ENCODE assay signal across 17 cellular contexts in the genomic region with DNA sequence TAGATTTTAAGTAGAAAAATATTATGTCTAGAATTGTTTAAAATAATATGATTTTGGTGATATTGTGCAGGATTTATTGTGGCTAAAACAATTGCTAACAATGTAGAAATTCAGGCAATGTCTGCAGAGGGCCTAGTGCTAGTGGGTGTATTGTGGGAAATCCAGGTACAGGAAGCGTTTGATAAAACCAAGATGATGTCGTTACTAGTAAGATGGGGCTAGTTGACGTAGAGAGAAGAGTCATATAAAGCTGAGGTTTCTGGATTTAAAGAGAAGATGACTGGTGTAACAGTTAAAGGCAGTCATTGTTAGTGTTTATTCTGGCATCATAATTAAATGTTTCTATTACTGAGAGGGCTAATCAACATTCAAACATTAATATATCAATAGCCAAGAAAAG. TPM values are rescaled to one million over a fixed set of nuclear protein-coding genes. Genes with fewer than 3 reads are reported as not detected.
DNase-seq lines count a peak whose midpoint lies in the region; ATAC-seq and TF ChIP-seq lines count a peak whose summit lies in the region.
"Had no signal": no experiment of that assay in that cellular context is flagged by ENCODE, and none has a peak within 500 bp of the region (broad histone marks: within the 10 kb centered on the region; RNA-seq: fewer than 3 reads in every experiment).

No MANE protein-coding gene starts in this region.

- no peak for DNase-seq in CD4-positive, alpha-beta T cell
- DNase-seq in HCEC 1CT, result peak; percentile 59
- no peak for DNase-seq in adipocyte (ENCODE audit: low read depth)
- DNase-seq in foreskin keratinocyte, result peak in 1 of 2 donors; percentile 55
- no peak for DNase-seq in NCI-H1436 treated with DMSO at 0.1 percent for 48 hours (lab: John Stamatoyannopoulos, UW)
- no peak for DNase-seq in dorsolateral prefrontal cortex
- DNase-seq: BE2C, erythroblast, H9, hippocampal formation, Karpas-422, NCI-H146, NCI-H524, T-helper 1 cell had no signal

- ATAC-seq in CD4-positive, alpha-beta T cell (ENCODE audit: poor library complexity), result peak; percentile 96
- ATAC-seq in foreskin keratinocyte (peak; percentile 34), HG02884 (IDR thresholded peaks at IDR 0.05; ENCODE audit: unreplicated experiment) (no peak)
- ATAC-seq: left lobe of liver had no signal

- no peaks in the 10 kb centered on the region for H3K9me3 ChIP-seq in CD4-positive, alpha-beta T cell (ENCODE audit: control insufficient read depth, low read length)
- H3K9me3 ChIP-seq in adipocyte (ENCODE audit: control insufficient read depth, low read length), result no peaks in the 10 kb centered on the region
- H3K9me3 ChIP-seq: BE2C had no signal

- H3K36me3 Mint-ChIP-seq in CD4-positive, alpha-beta T cell (ENCODE audit: low read depth), result no peaks in the 10 kb centered on the region

- H3K27me3 Mint-ChIP-seq in CD4-positive, alpha-beta T cell, result no peaks in the 10 kb centered on the region

- peaks cover 50% of the 10 kb centered on the region for H3K4me1 Mint-ChIP-seq in CD4-positive, alpha-beta T cell (ENCODE audit: low read depth)

- H3K36me3 ChIP-seq in adipocyte (ENCODE audit: control insufficient read depth, insufficient read depth, low read length, severe bottlenecking), result no peaks in the 10 kb centered on the region
- H3K36me3 ChIP-seq: BE2C had no signal

- POLR2A ChIA-PET in CD4-positive, alpha-beta T cell (lab: Charles Lee), result interaction anchor here (0.6 kb wide), 1 partner anchor 32 kb away, joined by 3 read pairs; no protein-coding TSS in a partner anchor

- peak overlapping the region; percentile 8 for H3K27ac Mint-ChIP-seq in CD4-positive, alpha-beta T cell

- intact Hi-C loops in CD4-positive, alpha-beta T cell (cut with DNase I, micrococcal nuclease), result loop anchor here in 1 of 2 experiments (1.0 kb wide), 2 partner anchors 18 to 43 kb away; partner anchors contain the start of gene ADK
- intact Hi-C loops in dorsolateral prefrontal cortex (cut with DNase I), result no loop called here

- H3K4me1 ChIP-seq in adipocyte (ENCODE audit: control insufficient read depth, insufficient read depth, low read length) (peaks cover 83% of the 10 kb centered on the region), foreskin keratinocyte (peaks cover 48% of the 10 kb centered on the region)
- H3K4me1 ChIP-seq: BE2C had no signal

- TF ChIP-seq CTCF in CD4-positive, alpha-beta T cell (IDR thresholded peaks at IDR 0.05), result no peak
- TF ChIP-seq CTCF in foreskin keratinocyte (conservative IDR thresholded peaks at IDR 0.05) (no peak), dorsolateral prefrontal cortex (IDR thresholded peaks at IDR 0.05 in 54 of 56, conservative IDR thresholded peaks at IDR 0.05 in 2 of 56; ENCODE audit: low read depth in 1 of 56, partially characterized antibody in 56 of 56) (no peak)

- peak overlapping the region; percentile 11 for H3K4me3 Mint-ChIP-seq in CD4-positive, alpha-beta T cell
- H3K4me3 Mint-ChIP-seq: H9 had no signal

- CTCF ChIA-PET in CD4-positive, alpha-beta T cell (lab: Charles Lee), result interaction anchor here (1.4 kb wide), 1 partner anchor 19 kb away, joined by 3 read pairs; no protein-coding TSS in a partner anchor

- H3K9me3 Mint-ChIP-seq in CD4-positive, alpha-beta T cell, result no peaks in the 10 kb centered on the region
- H3K9me3 Mint-ChIP-seq: H9 had no signal

- H3K27ac ChIP-seq in CD4-positive, alpha-beta T cell (ENCODE audit: low read depth, low read length), result no peak overlapping the region
- H3K27ac ChIP-seq in foreskin keratinocyte (peak overlapping the region; percentile 48), dorsolateral prefrontal cortex (no peak overlapping the region)
- H3K27ac ChIP-seq: HL-60 had no signal

- H3K4me3 ChIP-seq in adipocyte (ENCODE audit: low read length) (peak overlapping the region; percentile 27), dorsolateral prefrontal cortex (no peak overlapping the region)

- H3K27me3 ChIP-seq in CD4-positive, alpha-beta T cell (ENCODE audit: control insufficient read depth, insufficient read depth, low read length), result no peaks in the 10 kb centered on the region
- no peaks in the 10 kb centered on the region for H3K27me3 ChIP-seq in adipocyte (replicated peaks; ENCODE audit: control insufficient read depth, insufficient read depth, low read length)
- no peaks in the 10 kb centered on the region for H3K27me3 ChIP-seq in foreskin keratinocyte
- no peaks in the 10 kb centered on the region for H3K27me3 ChIP-seq in dorsolateral prefrontal cortex
- H3K27me3 ChIP-seq: BE2C had no signal

- H3K9ac ChIP-seq in adipocyte (ENCODE audit: low read length), result no peak overlapping the region

RNA-seq across cellular contexts. Expression of gene ADK, which starts 43.5 kb away (rescaled TPM):
- 10 to 100 TPM; 15.3 to 17.6 TPM for total RNA-seq in CD4-positive, alpha-beta T cell
- total RNA-seq in foreskin keratinocyte (96.5 and 111 TPM in 2 replicates), dorsolateral prefrontal cortex (10 to 100 TPM; 26.7 to 48.2 (median 34.8) TPM)
- polyA plus RNA-seq in foreskin keratinocyte, result 109 and 114 TPM in 2 replicates

RNA-seq across cellular contexts. Expression of gene AP3M1, which starts 43.9 kb away (rescaled TPM):
- 10 to 100 TPM; 14.8 to 17.6 TPM for total RNA-seq in CD4-positive, alpha-beta T cell
- 31.8 and 33.6 TPM in 2 replicates for total RNA-seq in foreskin keratinocyte
- 11.4 and 13.5 TPM in 2 replicates for polyA plus RNA-seq in foreskin keratinocyte
- 10 to 100 TPM; 19.6 to 34.9 (median 26.7) TPM for total RNA-seq in dorsolateral prefrontal cortex
